In genomic region chr19:55024111-55024510, GRCh38 we compare ENCODE assay signal across 36 cellular contexts. TPM values are rescaled to one million over a fixed set of nuclear protein-coding genes. Genes with fewer than 3 reads are reported as not detected.
"Had no signal": no experiment of that assay in that cellular context is flagged by ENCODE, and none has a peak within 500 bp of the region (broad histone marks: within the 10 kb centered on the region; RNA-seq: fewer than 3 reads in every experiment).

No MANE protein-coding gene starts in this region.

- H3K36me3 ChIP-seq: adrenal gland, brain microvascular endothelial cell, breast epithelium had no signal

- H3K4me3 ChIP-seq: adrenal gland, body of pancreas, breast epithelium had no signal

- H3K9me3 ChIP-seq: adrenal gland, breast epithelium had no signal

- ATAC-seq: activated CD8-positive, alpha-beta T cell treated with anti-CD3 and anti-CD28 coated beads for 36 hours; activated naive CD4-positive, alpha-beta T cell treated with anti-CD3 and anti-CD28 coated beads, Interleukin-2, amount 50 U/mL, for 72 hours; activated T-cell treated with anti-CD3 and anti-CD28 coated beads, Interleukin-2, amount 50 U/mL, for 4 hours; activated T-cell treated with anti-CD3 and anti-CD28 coated beads, Interleukin-2, amount 50 U/mL, for 72 hours; activated T-helper 17 cell treated with anti-CD3 and anti-CD28 coated beads, Interleukin-2, amount 50 U/mL, for 72 hours; body of pancreas had no signal

- FAIRE-seq: astrocyte, TTC549 had no signal

- H3K27ac ChIP-seq: adrenal gland, body of pancreas, brain microvascular endothelial cell, breast epithelium, VCaP had no signal

- H3K4me1 ChIP-seq: adrenal gland, body of pancreas, breast epithelium had no signal

- DNase-seq: activated B cell treated with CpG ODN at 0.5 μM for 24 hours; activated CD4-positive, alpha-beta memory T cell treated with anti-CD3 and anti-CD28 coated beads for 36 hours; activated CD4-positive, alpha-beta T cell treated with anti-CD3 and anti-CD28 coated beads for 4 hours; activated CD4-positive, alpha-beta T cell treated with anti-CD3 and anti-CD28 coated beads, Interleukin-2, amount 10 ng/mL, durations not matched to agents 24 days and 14 days; activated CD4-positive, alpha-beta T cell treated with anti-CD3 and anti-CD28 coated beads, Interleukin-2, amount 50 U/mL, for 1 hour; activated CD4-positive, alpha-beta T cell treated with anti-CD3 and anti-CD28 coated beads, Interleukin-2, amount 50 U/mL, for 4 hours; activated CD4-positive, CD25-positive, alpha-beta regulatory T cell treated with anti-CD3 and anti-CD28 coated beads, Interleukin-2, amount 50 U/mL, for 72 hours; activated CD8-positive, alpha-beta memory T cell treated with anti-CD3 and anti-CD28 coated beads, Interleukin-2, amount 50 U/mL, for 4 hours; activated CD8-positive, alpha-beta T cell treated with anti-CD3 and anti-CD28 coated beads for 36 hours; activated effector memory CD4-positive, alpha-beta T cell treated with anti-CD3 and anti-CD28 coated beads, Interleukin-2, amount 50 U/mL, for 16 hours; activated gamma-delta T cell treated with Interleukin-2 at 50 U/mL for 16 hours; activated naive CD4-positive, alpha-beta T cell; activated naive CD4-positive, alpha-beta T cell treated with anti-CD3 and anti-CD28 coated beads for 36 hours; activated naive CD4-positive, alpha-beta T cell treated with anti-CD3 and anti-CD28 coated beads, Interleukin-2, amount 50 U/mL, for 16 hours; activated naive CD8-positive, alpha-beta T cell treated with anti-CD3 and anti-CD28 coated beads for 36 hours; activated T-cell treated with anti-CD3 and anti-CD28 coated beads for 4 hours; activated T-cell treated with anti-CD3 and anti-CD28 coated beads, Interleukin-2, amount 50 U/mL, for 1 hour; activated T-cell treated with anti-CD3 and anti-CD28 coated beads, Interleukin-2, amount 50 U/mL, for 4 hours; activated T-cell treated with anti-CD3 and anti-CD28 coated beads, Interleukin-2, amount 50 U/mL, for 72 hours; adrenal gland; amniotic stem cell; aorta; body of pancreas; brain microvascular endothelial cell; central memory CD4-positive, alpha-beta T cell; T-helper 1 cell; T-helper 2 cell; T-helper 9 cell had no signal

- H3K27me3 ChIP-seq: adrenal gland, body of pancreas, brain microvascular endothelial cell, breast epithelium had no signal

RNA-seq across cellular contexts. Expression of gene GP6, which starts 14.0 kb away (rescaled TPM):
- total RNA-seq: activated B cell treated with CpG ODN at 0.5 μM for 24 hours; activated CD4-positive, alpha-beta memory T cell treated with anti-CD3 and anti-CD28 coated beads for 36 hours; activated CD8-positive, alpha-beta memory T cell treated with anti-CD3 and anti-CD28 coated beads for 36 hours; activated naive CD4-positive, alpha-beta T cell treated with anti-CD3 and anti-CD28 coated beads for 36 hours; activated naive CD8-positive, alpha-beta T cell treated with anti-CD3 and anti-CD28 coated beads for 36 hours; activated T-helper 1 cell treated with anti-CD3 and anti-CD28 coated beads, Interleukin-12 subunit alpha, Interleukin-12 subunit beta, Interleukin-2, Interleukin-4 antibody, amounts not matched to agents 30 ng/mL and 10 ng/mL and 1 ng/mL, durations not matched to agents 14 hours and 24 hours and 36 hours; breast epithelium had no signal
